In the genomic region with DNA sequence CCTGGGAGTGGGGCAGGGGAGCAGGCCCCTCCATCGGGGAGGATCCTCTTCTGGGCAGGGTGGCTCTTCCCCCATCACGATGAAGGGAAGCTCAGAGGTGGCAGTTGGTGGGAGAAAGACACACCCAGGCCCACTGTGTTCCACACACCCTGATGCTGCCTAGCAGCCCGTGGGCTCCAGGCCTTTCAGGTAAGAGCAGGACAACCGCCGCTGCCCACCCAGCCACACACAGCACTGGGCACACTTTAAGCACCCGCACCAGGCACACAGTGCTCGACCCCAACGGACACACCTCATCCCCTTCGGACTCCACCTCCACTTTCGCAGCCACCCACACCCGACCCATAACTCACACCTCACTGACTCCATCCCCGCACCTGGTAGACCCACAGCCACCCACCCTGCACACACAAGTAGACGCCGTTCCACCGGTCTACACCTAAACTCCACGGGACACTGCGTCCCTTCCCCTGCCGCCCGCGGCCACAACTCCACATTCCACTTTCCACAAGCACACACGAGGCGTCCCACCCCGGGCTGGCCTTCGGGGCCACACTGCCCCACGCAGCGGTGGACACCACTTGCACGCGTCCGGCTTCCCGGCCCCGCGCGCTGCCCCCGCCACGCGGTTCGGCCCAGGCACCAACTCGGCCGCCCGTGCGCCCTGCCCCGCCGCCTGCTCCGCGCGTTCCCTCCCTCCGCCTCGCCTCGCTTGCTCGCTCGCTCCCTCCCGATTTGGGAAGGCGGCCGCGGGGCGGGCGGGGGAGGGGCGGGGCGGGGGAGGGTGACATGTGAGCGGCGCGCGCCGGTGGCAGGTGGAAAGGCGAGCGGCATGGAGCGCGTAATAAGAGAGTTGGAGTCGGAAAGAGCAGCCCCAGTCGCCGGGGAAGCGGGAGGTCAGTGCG, we compare ENCODE assay signal across 8 cellular contexts. TPM values are rescaled to one million over a fixed set of nuclear protein-coding genes. Genes with fewer than 3 reads are reported as not detected.
DNase-seq lines count a peak whose midpoint lies in the region; ATAC-seq and TF ChIP-seq lines count a peak whose summit lies in the region.

Gene KCNQ4, plus strand, starts transcription at position 787 of the 905 bp plus-strand sequence. CDS start 307 bp downstream, outside the sequence.

- peak within 1 kb of the TSS; percentile 99 for H3K18ac ChIP-seq in neuronal stem cell (ENCODE audit: low read length)

- peaks cover 0 to 62% (median 17%) of the 10 kb centered on the region in 3 experiments for H3K27me3 ChIP-seq in neuronal stem cell (ENCODE audit: control insufficient read depth in 3 of 3, insufficient read depth in 3 of 3, low read depth in 1 of 3, low read length in 3 of 3)

- peak within 1 kb of the TSS; percentile 72 for H3K4ac ChIP-seq in neuronal stem cell (ENCODE audit: low read length)

- H3K4me2 ChIP-seq in neuronal stem cell (ENCODE audit: insufficient read depth, low read length, poor library complexity, severe bottlenecking), result peak within 1 kb of the TSS; percentile 81

- no CpG with 5 or more reads among the region's 73 CpGs for WGBS in neuronal stem cell (ENCODE audit: extremely low coverage in 2 of 2, insufficient read length in 2 of 2, insufficient replicate concordance in 1 of 2), 2 donors

- H2BK5ac ChIP-seq in neuronal stem cell (ENCODE audit: low read length), result peak within 1 kb of the TSS; percentile 96

- peak within 1 kb of the TSS; percentile 95 for H3K14ac ChIP-seq in neuronal stem cell (ENCODE audit: low read length)

- H3K79me1 ChIP-seq in neuronal stem cell (ENCODE audit: low read depth, low read length), result no peaks in the 10 kb centered on the region

- H3K4me3 ChIP-seq in foreskin fibroblast (ENCODE audit: low read depth in 1 of 2, low read length in 2 of 2) (peak within 1 kb of the TSS; percentile 27 to 46), neuronal stem cell (ENCODE audit: low read length in 2 of 2) (peak within 1 kb of the TSS; percentile 43 to 80)

- ATAC-seq in GM18907 (IDR thresholded peaks at IDR 0.05; ENCODE audit: unreplicated experiment), result no peak

- no peak within 1 kb of the TSS for H3K27ac ChIP-seq in neuronal stem cell (replicated peaks; ENCODE audit: low read length)

- H3K9ac ChIP-seq in neuronal stem cell (ENCODE audit: low read depth, low read length, poor library complexity), result peak within 1 kb of the TSS; percentile 91

- peak within 1 kb of the TSS; percentile 100 for H2BK15ac ChIP-seq in neuronal stem cell (ENCODE audit: low read length)

- no peaks in the 10 kb centered on the region for H3K36me3 ChIP-seq in neuronal stem cell (replicated peaks in 1 of 2; ENCODE audit: control insufficient read depth in 2 of 2, insufficient read depth in 2 of 2, low read length in 2 of 2)

- no peaks in the 10 kb centered on the region for H3K9me3 ChIP-seq in neuronal stem cell (replicated peaks in 1 of 2; ENCODE audit: control insufficient read depth in 2 of 2, insufficient read depth in 1 of 2, low read depth in 1 of 2, low read length in 2 of 2)

- TF ChIP-seq CTCF in foreskin fibroblast (IDR thresholded peaks at IDR 0.05; ENCODE audit: low read depth, low read length), result no peak

- H2BK12ac ChIP-seq in neuronal stem cell (ENCODE audit: low read length), result peak within 1 kb of the TSS; percentile 98

- peak within 1 kb of the TSS; percentile 72 for H4K8ac ChIP-seq in neuronal stem cell (ENCODE audit: low read depth, low read length)

- peak within 1 kb of the TSS; percentile 74 for H2AK5ac ChIP-seq in neuronal stem cell (ENCODE audit: low read depth, low read length)

- H2AFZ ChIP-seq in neuronal stem cell (ENCODE audit: low read length), result peak within 1 kb of the TSS; percentile 87

- peak within 1 kb of the TSS; percentile 11 for H4K91ac ChIP-seq in neuronal stem cell (ENCODE audit: low read depth, low read length, poor library complexity)

- peaks cover 20 to 22% of the 10 kb centered on the region in 2 donors for H3K4me1 ChIP-seq in neuronal stem cell (ENCODE audit: control insufficient read depth in 2 of 2, insufficient read depth in 1 of 2, low read depth in 1 of 2, low read length in 2 of 2)

- peak within 1 kb of the TSS; percentile 100 for H2BK120ac ChIP-seq in neuronal stem cell (ENCODE audit: low read depth, low read length)

- DNase-seq in COLO668 (lab: John Stamatoyannopoulos, UW; ENCODE audit: unreplicated experiment) (peak; percentile 67), HuH-7.5 (ENCODE audit: low spot score) (peak; percentile 47), activated T-cell treated with anti-CD3 and anti-CD28 coated beads for 4 hours (peak; percentile 18), foreskin fibroblast (peak in 1 of 2 donors; percentile 56), neuronal stem cell (ENCODE audit: low spot score) (peak; percentile 59), MV-4-11 (lab: John Stamatoyannopoulos, UW) (no peak), NCI-H446 treated with DMSO at 0.1 percent for 48 hours (lab: John Stamatoyannopoulos, UW) (no peak)

- H3K23ac ChIP-seq in neuronal stem cell (ENCODE audit: low read depth, low read length, poor library complexity), result peak within 1 kb of the TSS; percentile 77

RNA-seq across cellular contexts. Expression of gene KCNQ4, which starts in this region (rescaled TPM):
- polyA plus RNA-seq in neuronal stem cell (2013, experiment 1 of 2), result 3.1 TPM
- polyA plus RNA-seq in neuronal stem cell (2013, experiment 2 of 2), result 3.2 TPM

Comparison
In these comparisons a context has a peak if more than half of its experiments do, and no peak if none do; other contexts are left out.
1. DNase-seq: peak in COLO668 (single experiment), HuH-7.5 (single experiment), activated T-cell treated with anti-CD3 and anti-CD28 coated beads for 4 hours (single experiment) and neuronal stem cell (single experiment); none in MV-4-11 (single experiment) and NCI-H446 treated with DMSO at 0.1 percent for 48 hours (single experiment).